In genomic region chr9:71768388-71769174, GRCh38 we compare ENCODE assay signal across 8 cellular contexts. TPM values are rescaled to one million over a fixed set of nuclear protein-coding genes. Genes with fewer than 3 reads are reported as not detected.
DNase-seq lines count a peak whose midpoint lies in the region; ATAC-seq, FAIRE-seq and TF ChIP-seq lines count a peak whose summit lies in the region.

A gene with protein sequence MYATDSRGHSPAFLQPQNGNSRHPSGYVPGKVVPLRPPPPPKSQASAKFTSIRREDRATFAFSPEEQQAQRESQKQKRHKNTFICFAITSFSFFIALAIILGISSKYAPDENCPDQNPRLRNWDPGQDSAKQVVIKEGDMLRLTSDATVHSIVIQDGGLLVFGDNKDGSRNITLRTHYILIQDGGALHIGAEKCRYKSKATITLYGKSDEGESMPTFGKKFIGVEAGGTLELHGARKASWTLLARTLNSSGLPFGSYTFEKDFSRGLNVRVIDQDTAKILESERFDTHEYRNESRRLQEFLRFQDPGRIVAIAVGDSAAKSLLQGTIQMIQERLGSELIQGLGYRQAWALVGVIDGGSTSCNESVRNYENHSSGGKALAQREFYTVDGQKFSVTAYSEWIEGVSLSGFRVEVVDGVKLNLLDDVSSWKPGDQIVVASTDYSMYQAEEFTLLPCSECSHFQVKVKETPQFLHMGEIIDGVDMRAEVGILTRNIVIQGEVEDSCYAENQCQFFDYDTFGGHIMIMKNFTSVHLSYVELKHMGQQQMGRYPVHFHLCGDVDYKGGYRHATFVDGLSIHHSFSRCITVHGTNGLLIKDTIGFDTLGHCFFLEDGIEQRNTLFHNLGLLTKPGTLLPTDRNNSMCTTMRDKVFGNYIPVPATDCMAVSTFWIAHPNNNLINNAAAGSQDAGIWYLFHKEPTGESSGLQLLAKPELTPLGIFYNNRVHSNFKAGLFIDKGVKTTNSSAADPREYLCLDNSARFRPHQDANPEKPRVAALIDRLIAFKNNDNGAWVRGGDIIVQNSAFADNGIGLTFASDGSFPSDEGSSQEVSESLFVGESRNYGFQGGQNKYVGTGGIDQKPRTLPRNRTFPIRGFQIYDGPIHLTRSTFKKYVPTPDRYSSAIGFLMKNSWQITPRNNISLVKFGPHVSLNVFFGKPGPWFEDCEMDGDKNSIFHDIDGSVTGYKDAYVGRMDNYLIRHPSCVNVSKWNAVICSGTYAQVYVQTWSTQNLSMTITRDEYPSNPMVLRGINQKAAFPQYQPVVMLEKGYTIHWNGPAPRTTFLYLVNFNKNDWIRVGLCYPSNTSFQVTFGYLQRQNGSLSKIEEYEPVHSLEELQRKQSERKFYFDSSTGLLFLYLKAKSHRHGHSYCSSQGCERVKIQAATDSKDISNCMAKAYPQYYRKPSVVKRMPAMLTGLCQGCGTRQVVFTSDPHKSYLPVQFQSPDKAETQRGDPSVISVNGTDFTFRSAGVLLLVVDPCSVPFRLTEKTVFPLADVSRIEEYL (N-terminal part only) (minus strand): TSS chr9:71768513. CDS start chr9:71750373, 18,140 bp downstream.

- FAIRE-seq in urothelium cell line (lab: Jason Lieb, UNC), result peak; percentile 74

- peak; percentile 73 for TF ChIP-seq CTCF in GM13976 (IDR thresholded peaks at IDR 0.05; ENCODE audit: borderline replicate concordance, control extremely low read depth, extremely low read depth, insufficient read depth, missing control alignments)

- DNase-seq in GM13976 (ENCODE audit: low spot score), result peak; percentile 90
- peak; percentile 68 to 98 (median 97) for DNase-seq in NCI-H1417 (lab: John Stamatoyannopoulos, UW)
- DNase-seq in T-helper 2 cell, result peak; percentile 78 to 94 (median 82)
- peak; percentile 95 for DNase-seq in left ventricle myocardium superior
- DNase-seq in pulmonary artery endothelial cell (ENCODE audit: low read depth, low spot score), result peak; percentile 68
- peak; percentile 91 for DNase-seq in urothelium cell line (ENCODE audit: low spot score)

- H3K27ac ChIP-seq in angular gyrus (ENCODE audit: low read depth, low read length), result peak within 1 kb of the TSS; percentile 57

- intact Hi-C loops in left ventricle myocardium superior (cut with micrococcal nuclease), result no loop called here

- in situ Hi-C loops in GM13976 (cut with MboI; ENCODE audit: low sequenced_read_pairs, unreplicated experiment), result loop anchor here (25.0 kb wide), 1 partner anchor 481 kb away; no protein-coding TSS in a partner anchor

- ATAC-seq in HG02759 (IDR thresholded peaks at IDR 0.05; ENCODE audit: unreplicated experiment) (peak; percentile 79), left ventricle myocardium superior (peak; percentile 93)

RNA-seq across cellular contexts. Expression of the gene that starts here (rescaled TPM):
- total RNA-seq in left ventricle myocardium superior, result 8.7 TPM
- total RNA-seq in pulmonary artery endothelial cell, result 75.6 and 153 TPM in 2 replicates

Comparison
In these comparisons a context has a peak if more than half of its experiments do, and no peak if none do; other contexts are left out.
1. Peak in every context shown above with its lines: DNase-seq, ATAC-seq and H3K27ac ChIP-seq.